Comparison of ENCODE assay signal across 8 cellular contexts in the genomic region with DNA sequence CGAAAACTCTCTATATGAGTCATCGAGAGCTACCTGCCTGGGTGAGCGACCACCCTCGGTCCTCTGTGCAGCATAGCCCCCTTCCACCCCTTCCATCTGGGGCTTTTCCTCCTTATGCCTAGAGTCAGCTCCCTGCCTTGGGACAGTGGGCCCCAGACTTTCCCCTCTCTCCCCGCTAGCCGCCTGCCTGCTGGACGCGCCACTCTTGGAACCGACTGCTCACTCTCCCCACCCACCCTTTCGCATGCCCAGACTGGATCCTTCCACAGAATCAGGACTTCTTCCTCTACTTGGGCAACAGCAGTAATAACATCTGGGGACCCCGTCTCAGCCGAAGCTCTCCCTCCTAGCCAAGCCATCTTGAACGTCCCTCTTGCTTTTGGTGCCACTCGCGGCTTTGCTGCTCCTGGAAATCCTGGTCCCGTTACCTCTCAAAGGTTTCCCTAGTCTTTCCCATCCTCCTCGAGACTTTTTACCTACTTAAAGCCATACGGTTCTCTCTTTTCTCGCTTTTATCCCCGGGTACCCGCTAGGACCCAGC. TPM values are rescaled to one million over a fixed set of nuclear protein-coding genes. Genes with fewer than 3 reads are reported as not detected.
DNase-seq lines count a peak whose midpoint lies in the region; ATAC-seq and TF ChIP-seq lines count a peak whose summit lies in the region.

No MANE protein-coding gene starts in this region.

- H3K9me3 ChIP-seq in AG04450 (ENCODE audit: control insufficient read depth, insufficient read depth, low read length) (no peaks in the 10 kb centered on the region; the same call in 1 of the 2 replicates), ovary (no peaks in the 10 kb centered on the region)

- H3K27ac ChIP-seq in AG04450 (ENCODE audit: low read depth, low read length) (peak overlapping the region; percentile 78), ovary (peak overlapping the region; percentile 78 to 90)

- TF ChIP-seq EP300 in ovary (IDR thresholded peaks at IDR 0.05) = no peak

- H3K27me3 ChIP-seq in AG04450 (ENCODE audit: control insufficient read depth, insufficient read depth, low read length) = no peaks in the 10 kb centered on the region
- no peaks in the 10 kb centered on the region for H3K27me3 ChIP-seq in ovary

- TF ChIP-seq CTCF in AG04450 (IDR thresholded peaks at IDR 0.05; ENCODE audit: low read depth, low read length) = no peak
- TF ChIP-seq CTCF in WI38 (IDR thresholded peaks at IDR 0.05; ENCODE audit: low read depth, low read length) = no peak
- no peak for TF ChIP-seq CTCF in foreskin fibroblast (IDR thresholded peaks at IDR 0.05; ENCODE audit: low read depth, low read length)
- no peak for TF ChIP-seq CTCF in ovary (IDR thresholded peaks at IDR 0.05)

- CTCF ChIA-PET in AG04450 (lab: Charles Lee) = interaction anchor here (1.3 to 5.3 kb wide), 5 partner anchors 9 to 129 kb away, joined by 4 to 51 read pairs (median 7); partner anchors contain the start of genes ANKRD52 and SMARCC2

- peak; percentile 2 for ATAC-seq in GM21576 (IDR thresholded peaks at IDR 0.05; ENCODE audit: unreplicated experiment)
- no peak for ATAC-seq in GM19397 (IDR thresholded peaks at IDR 0.05; ENCODE audit: unreplicated experiment)

- no peak for TF ChIP-seq POLR2A in ovary (IDR thresholded peaks at IDR 0.05)

- no peak for DNase-seq in AG04450 (ENCODE audit: low read depth, low spot score)
- peak in 1 of 2 donors; percentile 51 for DNase-seq in foreskin fibroblast
- peak in 3 of 5 donors; percentile 51 to 67 (median 57) for DNase-seq in ovary
- no peak for DNase-seq in NOMO-1 (lab: John Stamatoyannopoulos, UW; ENCODE audit: unreplicated experiment in 2 of 2)
- no peak for DNase-seq in GDM1 (lab: John Stamatoyannopoulos, UW)

- WGBS in ovary, 3 donors = 0 to 1% (median 0%) methylated on average over 20 to 21 of the region's 21 CpGs

- peaks cover 9% of the 10 kb centered on the region for H3K4me1 ChIP-seq in ovary (ENCODE audit: insufficient read depth)

- H3K4me3 ChIP-seq in AG04450 (ENCODE audit: low read depth, low read length) (peak overlapping the region; percentile 90), WI38 (ENCODE audit: low read depth, low read length) (peak overlapping the region; percentile 92), foreskin fibroblast (ENCODE audit: low read depth in 1 of 2, low read length in 2 of 2) (peak overlapping the region; percentile 72 to 97), ovary (peak overlapping the region; percentile 63)

- intact Hi-C loops in ovary (cut with DNase I) = loop anchor here in 3 of 4 donors (2.0 to 10.0 kb wide), 3 partner anchors 60 to 336 kb away; partner anchors contain the start of genes NABP2 (in 2 of the 3), RNF41 (in 2 of the 3), SPRYD4 (in 2 of the 3) and SMARCC2 (in 1 of the 3)

- POLR2A ChIA-PET in AG04450 (lab: Yijun Ruan, JAX) = interaction anchor here (0.8 to 3.6 kb wide), 9 partner anchors 11 to 93 kb away, joined by 4 to 40 read pairs (median 7); partner anchors contain the start of genes MYL6, MYL6B, PA2G4 and RNF41

- no peaks in the 10 kb centered on the region for H3K36me3 ChIP-seq in ovary

RNA-seq across cellular contexts. Expression of gene ESYT1, which starts 0.7 kb away (rescaled TPM):
- 127 and 140 TPM in 2 replicates for polyA plus RNA-seq in AG04450 (2011; rRNA removed)
- polyA minus RNA-seq in AG04450 (2011; rRNA and poly(A)+ RNA removed) = 246 and 296 TPM in 2 replicates
- total RNA-seq in ovary = 100 to 1,000 TPM in 3 of 7 donors, 10 to 100 TPM in 4; 80.3 to 139 (median 97.3) TPM
- polyA plus RNA-seq in ovary = 100 to 1,000 TPM in 1 of 2 donors, 10 to 100 TPM in 1; 62.3 to 102 TPM

RNA-seq across cellular contexts. Expression of gene ZC3H10, which starts 10.7 kb away (rescaled TPM):
- polyA plus RNA-seq in AG04450 (2011; rRNA removed) = 1.5 and 1.9 TPM in 2 replicates
- 6.9 and 8.0 TPM in 2 replicates for polyA minus RNA-seq in AG04450 (2011; rRNA and poly(A)+ RNA removed)
- total RNA-seq in ovary = 10 to 100 TPM in 4 of 7 donors, 1 to 10 TPM in 3; 1.8 to 14.7 (median 10.7) TPM
- 1 to 10 TPM; 4.4 to 5.2 TPM for polyA plus RNA-seq in ovary

RNA-seq across cellular contexts. Expression of gene RPL41, which starts 12.3 kb away (rescaled TPM):
- 7,461 and 7,686 TPM in 2 replicates for polyA plus RNA-seq in AG04450 (2011; rRNA removed)
- polyA minus RNA-seq in AG04450 (2011; rRNA and poly(A)+ RNA removed) = 1,161 and 1,303 TPM in 2 replicates
- total RNA-seq in ovary = 1,000 to 10,000 TPM; 6,021 to 8,245 (median 6,510) TPM
- over 10,000 TPM; 11,306 to 11,451 TPM for polyA plus RNA-seq in ovary

RNA-seq across cellular contexts. Expression of gene MYL6B, which starts 23.6 kb away (rescaled TPM):
- polyA plus RNA-seq in AG04450 (2011; rRNA removed) (118 and 124 TPM in 2 replicates), ovary (10 to 100 TPM; 32.8 to 77.3 TPM)
- 51.2 and 67.1 TPM in 2 replicates for polyA minus RNA-seq in AG04450 (2011; rRNA and poly(A)+ RNA removed)
- 10 to 100 TPM; 65.9 to 99.2 (median 73.4) TPM for total RNA-seq in ovary

RNA-seq across cellular contexts. Expression of gene PA2G4, which starts 24.4 kb away (rescaled TPM):
- polyA plus RNA-seq in AG04450 (2011; rRNA removed) (169 and 223 TPM in 2 replicates), ovary (100 to 1,000 TPM in 1 of 2 donors, 10 to 100 TPM in 1; 86.5 to 219 TPM)
- polyA minus RNA-seq in AG04450 (2011; rRNA and poly(A)+ RNA removed) = 69.1 and 79.9 TPM in 2 replicates
- total RNA-seq in ovary = 10 to 100 TPM; 65.6 to 86.2 (median 77.0) TPM

Comparison
In these comparisons a context has a peak if more than half of its experiments do, and no peak if none do; other contexts are left out.
1. DNase-seq: peak in ovary (3 of 5); none in AG04450 (single experiment), NOMO-1 (0 of 2) and GDM1 (single experiment).
2. Peak in every context shown above with its lines, with median percentiles within 50 percentile points of each other: H3K4me3 ChIP-seq.